8 cellular contexts compared by ENCODE assay signal in the genomic region with DNA sequence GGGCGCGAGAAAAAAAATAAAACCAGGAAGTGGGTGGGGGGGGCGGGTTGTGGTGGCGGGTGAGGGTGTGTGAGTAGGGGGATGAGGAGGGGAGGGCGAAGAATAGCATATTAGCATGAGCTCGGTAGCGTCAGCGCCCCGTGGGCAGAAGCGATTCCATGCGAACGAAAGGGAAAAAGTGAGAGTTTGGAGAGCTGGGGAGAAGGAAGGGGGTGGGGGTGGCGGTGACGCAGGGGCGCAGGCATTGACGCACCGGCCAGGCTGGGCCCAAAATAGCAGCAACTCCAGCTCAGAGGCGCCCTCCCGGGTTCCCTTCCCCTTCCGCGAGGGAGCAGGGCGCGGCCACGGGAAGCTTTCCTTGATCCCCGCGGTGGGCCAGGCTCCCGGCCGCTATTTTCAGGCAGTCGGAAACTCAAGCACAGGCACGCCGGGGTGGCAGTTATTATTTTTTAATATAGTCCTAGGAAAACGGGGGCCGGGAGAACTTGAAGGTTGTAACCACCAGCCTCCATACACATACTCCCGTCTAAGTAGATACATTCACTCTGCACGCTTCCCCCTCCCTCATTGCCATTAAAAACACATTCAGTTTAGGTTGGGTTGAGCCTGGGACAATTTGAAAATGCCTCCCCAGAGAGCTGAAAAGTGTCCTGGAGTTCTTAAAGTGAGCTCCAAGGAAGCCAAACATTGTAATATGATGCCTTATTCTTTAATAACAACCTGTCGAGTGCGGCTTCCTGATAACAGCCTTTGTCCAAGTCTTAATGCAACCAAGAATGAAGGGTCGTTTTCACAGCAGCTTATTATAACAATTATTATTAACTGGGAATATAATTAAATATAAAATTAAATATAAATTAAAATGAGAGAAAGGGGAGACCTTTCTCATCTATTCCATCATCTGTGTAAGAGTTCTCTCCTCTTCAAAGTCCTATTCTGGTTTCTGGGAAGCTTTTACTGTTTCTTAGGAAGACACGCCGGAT. TPM values are rescaled to one million over a fixed set of nuclear protein-coding genes. Genes with fewer than 3 reads are reported as not detected.
DNase-seq lines count a peak whose midpoint lies in the region; ATAC-seq, FAIRE-seq and TF ChIP-seq lines count a peak whose summit lies in the region.

No MANE protein-coding gene starts in this region.

- DNase-seq in GM12865 (ENCODE audit: low read depth) (peak; percentile 75), NCI-H2171 (lab: John Stamatoyannopoulos, UW) (peak; percentile 72), kidney (peak; percentile 97)
- peak; percentile 57 for DNase-seq in activated CD4-positive, CD25-positive, alpha-beta regulatory T cell treated with anti-CD3 and anti-CD28 coated beads, Interleukin-2, amount 50 U/mL, for 16 hours (ENCODE audit: low read depth, low spot score)
- peak in 1 of 2 donors; percentile 79 for DNase-seq in central memory CD8-positive, alpha-beta T cell (ENCODE audit: low spot score in 2 of 2)
- DNase-seq in stimulated activated CD4-positive, alpha-beta T cell treated with anti-CD3 and anti-CD28 coated beads, Interleukin-12 subunit alpha, Interleukin-12 subunit beta, amount 100 ng/mL, for 48 hours (ENCODE audit: low read depth in 2 of 3, low spot score in 1 of 3): peak; percentile 71 to 85 (median 78)

- peaks cover 51% of the 10 kb centered on the region for H3K36me3 Mint-ChIP-seq in central memory CD8-positive, alpha-beta T cell (ENCODE audit: insufficient read depth)

- H3K4me1 Mint-ChIP-seq in central memory CD8-positive, alpha-beta T cell: peaks cover 52% of the 10 kb centered on the region

- H3K4me1 ChIP-seq in kidney (ENCODE audit: control insufficient read depth in 1 of 2, insufficient read depth in 1 of 2, low read depth in 1 of 2, low read length in 2 of 2): peaks cover 6 to 7% of the 10 kb centered on the region in 2 donors

- no peaks in the 10 kb centered on the region for H3K9me3 ChIP-seq in kidney (ENCODE audit: control insufficient read depth in 1 of 2, low read length in 2 of 2)

- H3K9ac ChIP-seq in kidney (ENCODE audit: low read length in 2 of 2): peak overlapping the region; percentile 50 to 86

- TF ChIP-seq CTCF in GM12865 (IDR thresholded peaks at IDR 0.05; ENCODE audit: insufficient read depth, low read depth, low read length, missing control alignments) (peak; percentile 12), kidney (IDR thresholded peaks at IDR 0.05; ENCODE audit: borderline replicate concordance, extremely low read depth, insufficient read depth) (no peak)

- peaks cover 7% of the 10 kb centered on the region for H3K27me3 Mint-ChIP-seq in central memory CD8-positive, alpha-beta T cell

- H3K4me3 Mint-ChIP-seq in central memory CD8-positive, alpha-beta T cell: peak overlapping the region; percentile 97

- peak overlapping the region; percentile 95 to 96 for H3K27ac ChIP-seq in kidney (ENCODE audit: low read depth in 2 of 2, low read length in 2 of 2)

- ATAC-seq in HG02884 (IDR thresholded peaks at IDR 0.05; ENCODE audit: unreplicated experiment): peak; percentile 15
- peak; percentile 38 for ATAC-seq in central memory CD8-positive, alpha-beta T cell (replicated peaks; ENCODE audit: extremely low read depth, poor library complexity, severe bottlenecking)
- no peak for ATAC-seq in GM18861 (IDR thresholded peaks at IDR 0.05; ENCODE audit: unreplicated experiment)

- H3K4me3 ChIP-seq in GM12865 (ENCODE audit: low read depth, low read length): peak overlapping the region; percentile 91
- H3K4me3 ChIP-seq in kidney (ENCODE audit: low read length in 2 of 2): peak overlapping the region; percentile 53 to 74

- FAIRE-seq in kidney (lab: Jason Lieb, UNC): no peak

- no peaks in the 10 kb centered on the region for H3K36me3 ChIP-seq in kidney (ENCODE audit: control insufficient read depth in 1 of 2, insufficient read depth in 2 of 2, low read length in 2 of 2)

- no peaks in the 10 kb centered on the region for H3K9me3 Mint-ChIP-seq in central memory CD8-positive, alpha-beta T cell

- H3K27ac Mint-ChIP-seq in central memory CD8-positive, alpha-beta T cell (ENCODE audit: low read depth): peak overlapping the region; percentile 100

- intact Hi-C loops in kidney (cut with DNase I): no loop called here

RNA-seq across cellular contexts. Expression of a gene that starts 2.3 kb away (rescaled TPM):
- 2.4 TPM for total RNA-seq in kidney
- polyA plus RNA-seq in kidney (ENCODE audit: insufficient read depth, low read depth, low replicate concordance): 3.1 TPM
